In the genomic region with DNA sequence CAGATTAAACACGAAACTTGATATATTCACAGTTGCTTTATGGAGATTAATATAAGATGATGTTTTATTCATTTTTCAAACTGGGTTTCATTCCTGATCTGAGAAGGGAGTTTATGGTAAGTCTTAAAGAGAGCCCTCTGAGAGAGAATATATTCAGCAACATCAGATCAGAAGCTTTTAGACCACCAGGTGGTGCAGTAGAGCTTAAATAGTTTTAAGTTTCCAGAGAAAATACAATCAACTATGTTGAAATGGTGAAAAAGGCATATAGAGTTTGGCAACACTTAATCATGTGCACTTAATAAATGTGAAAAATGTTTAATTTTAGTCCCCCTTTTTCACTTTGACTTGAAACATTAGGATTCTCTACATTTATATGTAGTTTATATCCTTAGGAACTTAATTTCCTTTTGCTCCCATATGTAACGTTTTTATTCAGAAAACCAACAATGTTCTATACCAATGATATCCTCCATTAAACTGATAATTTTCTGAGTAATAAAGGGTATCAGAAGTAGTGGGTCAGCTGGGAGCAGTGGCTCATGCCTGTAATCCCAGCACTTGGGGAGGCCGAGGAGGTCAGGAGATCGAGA, we compare ENCODE assay signal across 8 cellular contexts.
DNase-seq lines count a peak whose midpoint lies in the region; ATAC-seq, FAIRE-seq and TF ChIP-seq lines count a peak whose summit lies in the region.

No MANE protein-coding gene starts in this region.

- no peaks in the 10 kb centered on the region for H3K9me1 ChIP-seq in endothelial cell of umbilical vein (replicated peaks; ENCODE audit: control insufficient read depth, extremely low read depth, insufficient read depth, low read length)

- H3K36me3 Mint-ChIP-seq in nephron (ENCODE audit: low read depth), result peaks cover 3% of the 10 kb centered on the region

- peaks cover 65% of the 10 kb centered on the region for H3F3A ChIP-seq in SU-DHL-6 (ENCODE audit: insufficient read depth)

- in situ Hi-C loops in GM13977 (cut with MboI; ENCODE audit: low pct_unique_long_range_greater_than_20kb, low sequenced_read_pairs, unreplicated experiment), result loop anchor here (5.0 to 10.0 kb wide), 2 partner anchors 250 to 503 kb away; no protein-coding TSS in a partner anchor

- H3K27me3 ChIP-seq in BJ (ENCODE audit: control insufficient read depth, insufficient read depth, low read length) (no peaks in the 10 kb centered on the region), SU-DHL-6 (ENCODE audit: low read length) (no peaks in the 10 kb centered on the region), endothelial cell of umbilical vein (ENCODE audit: control insufficient read depth in 2 of 2, insufficient read depth in 2 of 2, low read length in 2 of 2) (no peaks in the 10 kb centered on the region)

- H3K4me3 ChIP-seq in BJ (ENCODE audit: low read depth, low read length) (no peak overlapping the region), SU-DHL-6 (ENCODE audit: insufficient read depth, low read length, poor library complexity, severe bottlenecking) (peak overlapping the region; percentile 59), endothelial cell of umbilical vein (replicated peaks in 1 of 3; ENCODE audit: insufficient read depth in 1 of 3, low read depth in 1 of 3, low read length in 3 of 3) (no peak overlapping the region)

- intact Hi-C loops in endothelial cell of umbilical vein (cut with micrococcal nuclease), result loop anchor here (1.0 to 10.0 kb wide), 5 partner anchors 71 to 1023 kb away; no protein-coding TSS in a partner anchor

- peaks cover 11% of the 10 kb centered on the region for H3K4me1 ChIP-seq in endothelial cell of umbilical vein (ENCODE audit: control insufficient read depth, extremely low read depth, insufficient read depth, low read length)

- H3K9me3 ChIP-seq in SU-DHL-6 (ENCODE audit: insufficient read depth, low read length), result no peaks in the 10 kb centered on the region
- H3K9me3 ChIP-seq in endothelial cell of umbilical vein (replicated peaks; ENCODE audit: control insufficient read depth, insufficient read depth, low read length), result no peaks in the 10 kb centered on the region

- CTCF ChIA-PET in BJ (lab: Yijun Ruan, JAX), result interaction anchor here (0.8 to 10.3 kb wide), 24 partner anchors 9 to 309 kb away, joined by 3 to 161 read pairs (median 4); a partner anchor contains a TSS
- CTCF ChIA-PET in endothelial cell of umbilical vein (lab: Charles Lee), result interaction anchor here (0.6 to 4.0 kb wide), 30 partner anchors 8 to 505 kb away, joined by 3 to 292 read pairs (median 5); no protein-coding TSS in a partner anchor

- H3K27me3 Mint-ChIP-seq in nephron (ENCODE audit: low read depth), result no peaks in the 10 kb centered on the region

- H3K79me2 ChIP-seq in SU-DHL-6 (ENCODE audit: insufficient read depth, low read length), result peaks cover 5% of the 10 kb centered on the region; the same call in 1 of the 2 replicates
- no peaks in the 10 kb centered on the region for H3K79me2 ChIP-seq in endothelial cell of umbilical vein (ENCODE audit: control insufficient read depth, insufficient read depth, low read length)

- dilution Hi-C loops in endothelial cell of umbilical vein (cut with MboI; ENCODE audit: extremely low pct_ligation_motif_present, low sequenced_read_pairs), result no loop called here

- no peak for TF ChIP-seq POLR2A in endothelial cell of umbilical vein (IDR thresholded peaks at IDR 0.05; ENCODE audit: low read depth, low read length)

- POLR2A ChIA-PET in BJ (lab: Charles Lee), result no interaction called here
- POLR2A ChIA-PET in endothelial cell of umbilical vein (lab: Charles Lee), result interaction anchor here (1.0 kb wide), 1 partner anchor 15 kb away, joined by 4 read pairs; no protein-coding TSS in a partner anchor

- H3K27ac Mint-ChIP-seq in nephron, result no peak overlapping the region

- H2AFZ ChIP-seq in SU-DHL-6 (ENCODE audit: low read depth, low read length, severe bottlenecking) (peak overlapping the region; percentile 15), endothelial cell of umbilical vein (ENCODE audit: low read depth, low read length) (no peak overlapping the region)

- peaks cover 12% of the 10 kb centered on the region for H3K4me1 Mint-ChIP-seq in nephron

- H3K36me3 ChIP-seq in BJ (ENCODE audit: control insufficient read depth, insufficient read depth, low read length), result no peaks in the 10 kb centered on the region; the same call in 1 of the 2 replicates
- no peaks in the 10 kb centered on the region for H3K36me3 ChIP-seq in SU-DHL-6 (ENCODE audit: low read length)
- no peaks in the 10 kb centered on the region for H3K36me3 ChIP-seq in endothelial cell of umbilical vein (ENCODE audit: control insufficient read depth in 2 of 2, extremely low read depth in 1 of 2, insufficient read depth in 2 of 2, low read length in 2 of 2)

- H3K4me3 Mint-ChIP-seq in nephron, result no peak overlapping the region

- H3K9me3 Mint-ChIP-seq in nephron, result no peaks in the 10 kb centered on the region

- TF ChIP-seq CTCF in BJ (IDR thresholded peaks at IDR 0.05; ENCODE audit: insufficient read depth, low read depth, low read length), result peak; percentile 61
- TF ChIP-seq CTCF in GM13977 (IDR thresholded peaks at IDR 0.05; ENCODE audit: extremely low read depth, insufficient read depth, missing control alignments), result peak; percentile 66
- TF ChIP-seq CTCF in SU-DHL-6 (IDR thresholded peaks at IDR 0.05; ENCODE audit: insufficient read depth, low read length, poor library complexity, severe bottlenecking), result peak; percentile 83
- peak; percentile 36 to 38 for TF ChIP-seq CTCF in endothelial cell of umbilical vein (IDR thresholded peaks at IDR 0.05; ENCODE audit: extremely low read depth in 1 of 2, insufficient read depth in 1 of 2, low read depth in 1 of 2, low read length in 2 of 2)
- TF ChIP-seq CTCF in nephron (IDR thresholded peaks at IDR 0.05; ENCODE audit: unreplicated experiment in 3 of 3), result peak; percentile 63 to 81 (median 65)

- H3K4me2 ChIP-seq in SU-DHL-6 (ENCODE audit: low read depth, low read length, poor library complexity, severe bottlenecking), result peak overlapping the region; percentile 99
- H3K4me2 ChIP-seq in endothelial cell of umbilical vein (ENCODE audit: insufficient read depth, low read length), result no peak overlapping the region

- no peaks in the 10 kb centered on the region for H3K9me2 ChIP-seq in SU-DHL-6 (replicated peaks; ENCODE audit: insufficient read depth, low read length)

- no peaks in the 10 kb centered on the region for H4K20me1 ChIP-seq in SU-DHL-6 (ENCODE audit: low read depth, low read length)
- no peaks in the 10 kb centered on the region for H4K20me1 ChIP-seq in endothelial cell of umbilical vein (replicated peaks; ENCODE audit: control insufficient read depth, extremely low read depth, insufficient read depth, low read length)

- BruUV-seq in endothelial cell of umbilical vein (replicated peaks; lab: Mats Ljungman, UMichigan), result no TSS peak

- no peak for ATAC-seq in HG02571 (IDR thresholded peaks at IDR 0.05; ENCODE audit: unreplicated experiment)

- peak; percentile 73 for FAIRE-seq in endothelial cell of umbilical vein (lab: Jason Lieb, UNC)

- no peak for DNase-seq in BJ (ENCODE audit: low read depth)
- DNase-seq in GM13977 (ENCODE audit: low spot score), result no peak
- DNase-seq in NCI-H1417 (lab: John Stamatoyannopoulos, UW), result peak; percentile 55 to 89 (median 61)
- DNase-seq in endothelial cell of umbilical vein (ENCODE audit: low read depth, low spot score), result peak; percentile 82
- DNase-seq in NK-92 (lab: John Stamatoyannopoulos, UW; ENCODE audit: unreplicated experiment), result no peak

- peak overlapping the region; percentile 54 for H3K9ac ChIP-seq in SU-DHL-6 (ENCODE audit: low read length)
- H3K9ac ChIP-seq in endothelial cell of umbilical vein (replicated peaks; ENCODE audit: extremely low read depth, insufficient read depth, low read length), result no peak overlapping the region

- H3K27ac ChIP-seq in SU-DHL-6 (ENCODE audit: low read depth, low read length) (peak overlapping the region; percentile 97), endothelial cell of umbilical vein (ENCODE audit: insufficient read depth, low read depth, low read length) (no peak overlapping the region)

TF ChIP-seq in endothelial cell of umbilical vein, 7 proteins besides CTCF, POLR2A, EP300 and RAD21:
- TF ChIP-seq GATA2 (IDR thresholded peaks at IDR 0.05; ENCODE audit: insufficient read depth, insufficient read length, low read depth, low read length) (no peak), JUN (IDR thresholded peaks at IDR 0.05; ENCODE audit: borderline replicate concordance, insufficient read depth, insufficient read length, low read depth) (no peak), POLR2AphosphoS5 (IDR thresholded peaks at IDR 0.05; ENCODE audit: insufficient read depth, low read depth, low read length) (no peak), EZH2 (IDR thresholded peaks at IDR 0.05; ENCODE audit: borderline replicate concordance, low read depth, low read length, severe bottlenecking) (no peak), MYC (IDR thresholded peaks at IDR 0.05; ENCODE audit: low read depth, low read length) (no peak), FOS (IDR thresholded peaks at IDR 0.05; ENCODE audit: borderline replicate concordance, insufficient read depth, low read length) (no peak)
- TF ChIP-seq, protein P1, sequence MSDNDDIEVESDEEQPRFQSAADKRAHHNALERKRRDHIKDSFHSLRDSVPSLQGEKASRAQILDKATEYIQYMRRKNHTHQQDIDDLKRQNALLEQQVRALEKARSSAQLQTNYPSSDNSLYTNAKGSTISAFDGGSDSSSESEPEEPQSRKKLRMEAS (IDR thresholded peaks at IDR 0.05; ENCODE audit: insufficient read depth, insufficient read length), result no peak

Comparison
In these comparisons a context has a peak if more than half of its experiments do, and no peak if none do; other contexts are left out.
1. DNase-seq: peak in NCI-H1417 (3 of 3) and endothelial cell of umbilical vein (single experiment); none in BJ (single experiment), GM13977 (single experiment) and NK-92 (single experiment).
2. Peak in every context shown above with its lines, with median percentiles within 50 percentile points of each other: CTCF ChIP-seq.